1 cellular context compared by ENCODE assay signal in the genomic region with DNA sequence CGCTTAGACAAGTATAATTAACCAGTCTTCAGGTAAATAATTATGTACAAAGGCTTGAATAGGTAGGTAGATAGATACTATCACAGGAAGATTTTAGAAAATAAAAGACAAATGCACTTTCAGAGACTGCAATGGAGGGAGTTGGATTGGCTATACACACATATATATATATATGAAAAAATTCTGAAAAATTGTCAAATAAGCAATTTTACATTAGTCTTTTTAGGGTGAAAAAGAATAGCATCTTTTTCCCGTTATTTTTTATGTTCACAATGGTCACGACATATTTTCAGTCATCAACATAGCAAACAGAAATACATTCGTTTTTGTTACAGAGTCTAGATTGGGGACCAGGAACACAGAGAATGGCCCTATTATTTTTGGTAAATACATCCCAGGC.
TF ChIP-seq lines count a peak whose summit lies in the region.

No MANE protein-coding gene starts in this region.

TF ChIP-seq in HepG2, 621 proteins besides CTCF, POLR2A, EP300 and RAD21 (continued from another document):
- TF ChIP-seq, protein P1, sequence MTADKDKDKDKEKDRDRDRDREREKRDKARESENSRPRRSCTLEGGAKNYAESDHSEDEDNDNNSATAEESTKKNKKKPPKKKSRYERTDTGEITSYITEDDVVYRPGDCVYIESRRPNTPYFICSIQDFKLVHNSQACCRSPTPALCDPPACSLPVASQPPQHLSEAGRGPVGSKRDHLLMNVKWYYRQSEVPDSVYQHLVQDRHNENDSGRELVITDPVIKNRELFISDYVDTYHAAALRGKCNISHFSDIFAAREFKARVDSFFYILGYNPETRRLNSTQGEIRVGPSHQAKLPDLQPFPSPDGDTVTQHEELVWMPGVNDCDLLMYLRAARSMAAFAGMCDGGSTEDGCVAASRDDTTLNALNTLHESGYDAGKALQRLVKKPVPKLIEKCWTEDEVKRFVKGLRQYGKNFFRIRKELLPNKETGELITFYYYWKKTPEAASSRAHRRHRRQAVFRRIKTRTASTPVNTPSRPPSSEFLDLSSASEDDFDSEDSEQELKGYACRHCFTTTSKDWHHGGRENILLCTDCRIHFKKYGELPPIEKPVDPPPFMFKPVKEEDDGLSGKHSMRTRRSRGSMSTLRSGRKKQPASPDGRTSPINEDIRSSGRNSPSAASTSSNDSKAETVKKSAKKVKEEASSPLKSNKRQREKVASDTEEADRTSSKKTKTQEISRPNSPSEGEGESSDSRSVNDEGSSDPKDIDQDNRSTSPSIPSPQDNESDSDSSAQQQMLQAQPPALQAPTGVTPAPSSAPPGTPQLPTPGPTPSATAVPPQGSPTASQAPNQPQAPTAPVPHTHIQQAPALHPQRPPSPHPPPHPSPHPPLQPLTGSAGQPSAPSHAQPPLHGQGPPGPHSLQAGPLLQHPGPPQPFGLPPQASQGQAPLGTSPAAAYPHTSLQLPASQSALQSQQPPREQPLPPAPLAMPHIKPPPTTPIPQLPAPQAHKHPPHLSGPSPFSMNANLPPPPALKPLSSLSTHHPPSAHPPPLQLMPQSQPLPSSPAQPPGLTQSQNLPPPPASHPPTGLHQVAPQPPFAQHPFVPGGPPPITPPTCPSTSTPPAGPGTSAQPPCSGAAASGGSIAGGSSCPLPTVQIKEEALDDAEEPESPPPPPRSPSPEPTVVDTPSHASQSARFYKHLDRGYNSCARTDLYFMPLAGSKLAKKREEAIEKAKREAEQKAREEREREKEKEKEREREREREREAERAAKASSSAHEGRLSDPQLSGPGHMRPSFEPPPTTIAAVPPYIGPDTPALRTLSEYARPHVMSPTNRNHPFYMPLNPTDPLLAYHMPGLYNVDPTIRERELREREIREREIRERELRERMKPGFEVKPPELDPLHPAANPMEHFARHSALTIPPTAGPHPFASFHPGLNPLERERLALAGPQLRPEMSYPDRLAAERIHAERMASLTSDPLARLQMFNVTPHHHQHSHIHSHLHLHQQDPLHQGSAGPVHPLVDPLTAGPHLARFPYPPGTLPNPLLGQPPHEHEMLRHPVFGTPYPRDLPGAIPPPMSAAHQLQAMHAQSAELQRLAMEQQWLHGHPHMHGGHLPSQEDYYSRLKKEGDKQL (CRISPR knock-in tag; IDR thresholded peaks at IDR 0.05; ENCODE audit: low read depth), result no peak
- peak; percentile 57 to 77; a peak in 3 of 4 replicates for TF ChIP-seq MAFK (conservative IDR thresholded peaks at IDR 0.05 in 1 of 2, IDR thresholded peaks at IDR 0.05 in 1 of 2; ENCODE audit: low read length in 2 of 2)
